In genomic region chr18:9673296-9674251, GRCh38 we compare ENCODE assay signal across 9 cellular contexts. TPM values are rescaled to one million over a fixed set of nuclear protein-coding genes. Genes with fewer than 3 reads are reported as not detected.
DNase-seq lines count a peak whose midpoint lies in the region; ATAC-seq and TF ChIP-seq lines count a peak whose summit lies in the region.
"Had no signal": no experiment of that assay in that cellular context is flagged by ENCODE, and none has a peak within 500 bp of the region (broad histone marks: within the 10 kb centered on the region; RNA-seq: fewer than 3 reads in every experiment).

No MANE protein-coding gene starts in this region.

- no peaks in the 10 kb centered on the region for H3F3A ChIP-seq in smooth muscle cell (ENCODE audit: low read depth)

- no peaks in the 10 kb centered on the region for H3K79me2 ChIP-seq in smooth muscle cell (ENCODE audit: low read depth)

- H3K27me3 Mint-ChIP-seq in CD8-positive, alpha-beta T cell (ENCODE audit: low read depth) = peaks cover 7% of the 10 kb centered on the region
- peaks cover 8% of the 10 kb centered on the region for H3K27me3 Mint-ChIP-seq in activated T-cell treated with anti-CD3 and anti-CD28 coated beads, Interleukin-2, amount 50 U/mL, for 4 hours (ENCODE audit: low read depth)

- no peaks in the 10 kb centered on the region for H3K36me3 ChIP-seq in CD8-positive, alpha-beta T cell (ENCODE audit: insufficient read depth, low read length)
- no peaks in the 10 kb centered on the region for H3K36me3 ChIP-seq in smooth muscle cell (ENCODE audit: low read depth)

- H3K36me3 Mint-ChIP-seq in CD8-positive, alpha-beta T cell = no peaks in the 10 kb centered on the region
- no peaks in the 10 kb centered on the region for H3K36me3 Mint-ChIP-seq in activated T-cell treated with anti-CD3 and anti-CD28 coated beads, Interleukin-2, amount 50 U/mL, for 4 hours (ENCODE audit: insufficient read depth)

- no peaks in the 10 kb centered on the region for H3K27me3 ChIP-seq in CD8-positive, alpha-beta T cell (ENCODE audit: insufficient read depth, low read length)
- H3K27me3 ChIP-seq in smooth muscle cell (ENCODE audit: low read depth) = no peaks in the 10 kb centered on the region

- intact Hi-C loops in CD8-positive, alpha-beta T cell (cut with DNase I, micrococcal nuclease) = loop anchor here in 1 of 2 experiments (2.0 kb wide), 1 partner anchor 61 kb away; no protein-coding TSS in a partner anchor
- intact Hi-C loops in cardiac septum (cut with DNase I) (no loop called here), posterior vena cava (cut with DNase I) (no loop called here)

- H3K4me2 ChIP-seq in smooth muscle cell = no peak overlapping the region

- WGBS in smooth muscle cell (ENCODE audit: low lambda C conversion rate) = 57% methylated on average over 8 of the region's 8 CpGs

- DNase-seq in CD8-positive, alpha-beta T cell = no peak
- peak; percentile 12 for DNase-seq in NCI-H1694 treated with DMSO at 0.1 percent for 48 hours (lab: John Stamatoyannopoulos, UW)
- no peak for DNase-seq in activated T-cell treated with anti-CD3 and anti-CD28 coated beads, Interleukin-2, amount 50 U/mL, for 4 hours
- DNase-seq in cardiac septum (ENCODE audit: low spot score) = peak; percentile 83
- DNase-seq in smooth muscle cell (lab: John Stamatoyannopoulos, UW; ENCODE audit: unreplicated experiment) = no peak
- DNase-seq in posterior vena cava (ENCODE audit: low spot score) = no peak

- H3K9me3 Mint-ChIP-seq in CD8-positive, alpha-beta T cell = no peaks in the 10 kb centered on the region
- no peaks in the 10 kb centered on the region for H3K9me3 Mint-ChIP-seq in activated T-cell treated with anti-CD3 and anti-CD28 coated beads, Interleukin-2, amount 50 U/mL, for 4 hours
- H3K9me3 Mint-ChIP-seq: stimulated activated naive CD8-positive, alpha-beta T cell treated with anti-CD3 and anti-CD28 coated beads, Interleukin-15, Interleukin-2, amounts not matched to agents 100 ng/mL and 50 ng/mL, for 24 hours had no signal

- H2AFZ ChIP-seq in smooth muscle cell (ENCODE audit: low read depth) = no peak overlapping the region

- peaks cover 3% of the 10 kb centered on the region for H3K4me1 Mint-ChIP-seq in CD8-positive, alpha-beta T cell (ENCODE audit: low read depth)
- peaks cover 6% of the 10 kb centered on the region for H3K4me1 Mint-ChIP-seq in activated T-cell treated with anti-CD3 and anti-CD28 coated beads, Interleukin-2, amount 50 U/mL, for 4 hours (ENCODE audit: low read depth)

- H3K27ac ChIP-seq in CD8-positive, alpha-beta T cell (ENCODE audit: low read depth, low read length) = no peak overlapping the region
- peak overlapping the region; percentile 73 for H3K27ac ChIP-seq in smooth muscle cell (ENCODE audit: low read depth)

- POLR2A ChIA-PET in CD8-positive, alpha-beta T cell (lab: Charles Lee) = interaction anchor here (0.6 kb wide), 1 partner anchor 119 kb away, joined by 3 read pairs; no protein-coding TSS in a partner anchor

- no peak overlapping the region for H3K4me3 ChIP-seq in CD8-positive, alpha-beta T cell (ENCODE audit: low read depth, low read length)
- H3K4me3 ChIP-seq in smooth muscle cell = no peak overlapping the region

- H3K27ac Mint-ChIP-seq in CD8-positive, alpha-beta T cell = no peak overlapping the region
- H3K27ac Mint-ChIP-seq: stimulated activated naive CD8-positive, alpha-beta T cell treated with anti-CD3 and anti-CD28 coated beads, Interleukin-15, Interleukin-2, amounts not matched to agents 100 ng/mL and 50 ng/mL, for 24 hours had no signal

- H4K20me1 ChIP-seq in smooth muscle cell (ENCODE audit: low read depth) = no peaks in the 10 kb centered on the region

- CTCF ChIA-PET in CD8-positive, alpha-beta T cell (lab: Charles Lee) = interaction anchor here (1.0 to 1.1 kb wide), 2 partner anchors 9 to 58 kb away, joined by 3 read pairs; no protein-coding TSS in a partner anchor

- no peaks in the 10 kb centered on the region for H3K9me3 ChIP-seq in CD8-positive, alpha-beta T cell (ENCODE audit: low read length)
- no peaks in the 10 kb centered on the region for H3K9me3 ChIP-seq in smooth muscle cell (replicated peaks; ENCODE audit: low read depth)

- no peak for TF ChIP-seq CTCF in CD8-positive, alpha-beta T cell (IDR thresholded peaks at IDR 0.05)
- TF ChIP-seq CTCF in smooth muscle cell (IDR thresholded peaks at IDR 0.05; ENCODE audit: borderline replicate concordance, insufficient read depth, poor library complexity, severe bottlenecking) = peak; percentile 11

- no peak overlapping the region for H3K4me3 Mint-ChIP-seq in CD8-positive, alpha-beta T cell
- H3K4me3 Mint-ChIP-seq in activated T-cell treated with anti-CD3 and anti-CD28 coated beads, Interleukin-2, amount 50 U/mL, for 4 hours = no peak overlapping the region
- H3K4me3 Mint-ChIP-seq: stimulated activated naive CD8-positive, alpha-beta T cell treated with anti-CD3 and anti-CD28 coated beads, Interleukin-15, Interleukin-2, amounts not matched to agents 100 ng/mL and 50 ng/mL, for 24 hours had no signal

- ATAC-seq in CD8-positive, alpha-beta T cell = peak; percentile 58
- peak; percentile 99 for ATAC-seq in GM18519 (IDR thresholded peaks at IDR 0.05; ENCODE audit: low FRiP score, unreplicated experiment)
- peak; percentile 99 for ATAC-seq in HG02938 (IDR thresholded peaks at IDR 0.05; ENCODE audit: unreplicated experiment)
- peak; percentile 82 to 87 for ATAC-seq in activated T-cell treated with anti-CD3 and anti-CD28 coated beads, Interleukin-2, amount 50 U/mL, for 4 hours

- peaks cover 5% of the 10 kb centered on the region for H3K4me1 ChIP-seq in CD8-positive, alpha-beta T cell (ENCODE audit: insufficient read depth, low read length)
- H3K4me1 ChIP-seq in smooth muscle cell (ENCODE audit: low read depth) = no peaks in the 10 kb centered on the region

- H3K9ac ChIP-seq in smooth muscle cell (ENCODE audit: low read depth) = no peak overlapping the region

RNA-seq across cellular contexts. Expression of gene RAB31, which starts 34.5 kb away (rescaled TPM):
- under 1 TPM; 0.11 to 0.22 TPM for total RNA-seq in CD8-positive, alpha-beta T cell
- total RNA-seq in activated T-cell treated with anti-CD3 and anti-CD28 coated beads, Interleukin-2, amount 50 U/mL, for 4 hours = 1 to 10 TPM in 2 of 3 donors, under 1 TPM in 1; 0.40 to 1.8 (median 1.2) TPM
- total RNA-seq in cardiac septum (32.2 TPM), smooth muscle cell (116 and 123 TPM in 2 replicates), posterior vena cava (100 to 1,000 TPM; 107 to 141 TPM)
- 389 and 414 TPM in 2 replicates for polyA plus RNA-seq in smooth muscle cell

RNA-seq across cellular contexts. Expression of gene PPP4R1, which starts 59.2 kb away (rescaled TPM):
- total RNA-seq in CD8-positive, alpha-beta T cell = 10 to 100 TPM; 35.1 to 40.1 TPM
- 10 to 100 TPM; 32.6 to 38.3 (median 36.8) TPM for total RNA-seq in activated T-cell treated with anti-CD3 and anti-CD28 coated beads, Interleukin-2, amount 50 U/mL, for 4 hours
- total RNA-seq in cardiac septum = 83.1 TPM
- 78.4 and 89.7 TPM in 2 replicates for total RNA-seq in smooth muscle cell
- polyA plus RNA-seq in smooth muscle cell = 25.9 and 27.5 TPM in 2 replicates
- total RNA-seq in posterior vena cava = 100 to 1,000 TPM in 1 of 2 donors, 10 to 100 TPM in 1; 84.0 to 108 TPM

Comparison
In these comparisons a context has a peak if more than half of its experiments do, and no peak if none do; other contexts are left out.
1. DNase-seq: peak in NCI-H1694 treated with DMSO at 0.1 percent for 48 hours (single experiment) and cardiac septum (single experiment); none in CD8-positive, alpha-beta T cell (0 of 7), activated T-cell treated with anti-CD3 and anti-CD28 coated beads, Interleukin-2, amount 50 U/mL, for 4 hours (single experiment), smooth muscle cell (single experiment) and posterior vena cava (single experiment).
2. RNA of gene RAB31, which starts 34.5 kb away (total RNA-seq): 107 to 141 TPM in posterior vena cava, 116 to 123 TPM in smooth muscle cell and 32.2 TPM in cardiac septum (single experiment); 0.40 to 1.8 TPM in activated T-cell treated with anti-CD3 and anti-CD28 coated beads, Interleukin-2, amount 50 U/mL, for 4 hours and 0.11 to 0.22 TPM in CD8-positive, alpha-beta T cell; every median in the first group is over 10 times any median in the second.
3. Peak in every context shown above with its lines, with median percentiles within 50 percentile points of each other: ATAC-seq.